8 cellular contexts compared by ENCODE assay signal in genomic region chr5:119070578-119070827, GRCh38. TPM values are rescaled to one million over a fixed set of nuclear protein-coding genes. Genes with fewer than 3 reads are reported as not detected.
DNase-seq lines count a peak whose midpoint lies in the region; ATAC-seq, FAIRE-seq and TF ChIP-seq lines count a peak whose summit lies in the region.

No MANE protein-coding gene starts in this region.

- peak overlapping the region; percentile 85 to 96 for H3K4me3 Mint-ChIP-seq in stimulated activated naive CD8-positive, alpha-beta T cell treated with anti-CD3 and anti-CD28 coated beads, Interleukin-15, amount 100 ng/mL, for 72 hours

- in situ Hi-C loops in GM12878 (cut with MboI): no loop called here

- DNase-seq in activated CD4-positive, CD25-positive, alpha-beta regulatory T cell (lab: John Stamatoyannopoulos, UW): peak; percentile 64 to 82 (median 74)
- DNase-seq in activated CD4-positive, CD25-positive, alpha-beta regulatory T cell treated with anti-CD3 and anti-CD28 coated beads, Interleukin-2, amount 50 U/mL, for 72 hours: no peak
- DNase-seq in HFF-Myc (ENCODE audit: extremely low read depth, low read depth) (no peak), NCI-H1048 (lab: John Stamatoyannopoulos, UW) (peak; percentile 66), GM12878 (ENCODE audit: low read depth, low spot score) (no peak), left colon (peak; percentile 91), SK-N-DZ (ENCODE audit: low spot score) (no peak)
- DNase-seq in stimulated activated naive CD8-positive, alpha-beta T cell treated with anti-CD3 and anti-CD28 coated beads, Interleukin-15, amount 100 ng/mL, for 72 hours: no peak

- SMC1A ChIA-PET in GM12878 (lab: Charles Lee; ENCODE audit: uncharacterized antibody, unreplicated experiment): interaction anchor here (0.7 to 2.5 kb wide), 15 partner anchors 10 to 340 kb away, joined by 3 to 12 read pairs (median 4); partner anchors contain the start of gene DTWD2

- H3K4me1 Mint-ChIP-seq in stimulated activated naive CD8-positive, alpha-beta T cell treated with anti-CD3 and anti-CD28 coated beads, Interleukin-15, amount 100 ng/mL, for 72 hours: peaks cover 29% of the 10 kb centered on the region

- RAD21 ChIA-PET in GM12878 (lab: Charles Lee; ENCODE audit: unreplicated experiment): interaction anchor here (0.8 to 2.9 kb wide), 17 partner anchors 8 to 400 kb away, joined by 3 to 31 read pairs (median 4); partner anchors contain the start of gene DTWD2

- H3K36me3 ChIP-seq in GM12878 (ENCODE audit: control insufficient read depth in 2 of 2, insufficient read depth in 2 of 2, low read length in 1 of 2): no peaks in the 10 kb centered on the region

- TF ChIP-seq EP300 in GM12878 (IDR thresholded peaks at IDR 0.05; ENCODE audit: borderline replicate concordance in 1 of 2, control insufficient read depth in 1 of 2, low read depth in 2 of 2, low read length in 2 of 2): 0 out of 4 replicates have a peak, but pooled peaks of 1 of the 2 experiments have one; percentile 14

- FAIRE-seq in GM12878 (lab: Jason Lieb, UNC): peak; percentile 95

- peak overlapping the region; percentile 98 to 100 for H3K27ac Mint-ChIP-seq in stimulated activated naive CD8-positive, alpha-beta T cell treated with anti-CD3 and anti-CD28 coated beads, Interleukin-15, amount 100 ng/mL, for 72 hours

- BruUV-seq in GM12878 (replicated peaks; lab: Mats Ljungman, UMichigan): no TSS peak

- H3K79me2 ChIP-seq in GM12878 (ENCODE audit: control insufficient read depth, insufficient read depth, low read length): peaks cover 46% of the 10 kb centered on the region

- intact Hi-C loops in GM12878 (cut with micrococcal nuclease; ENCODE audit: unreplicated experiment): loop anchor here (2.0 to 10.0 kb wide), 7 partner anchors 40 to 346 kb away; partner anchors contain the start of genes DTWD2 and TNFAIP8
- intact Hi-C loops in left colon (cut with DNase I, micrococcal nuclease): no loop called here

- H3K27ac ChIP-seq in GM12878 (ENCODE audit: control insufficient read depth, insufficient read depth): peak overlapping the region; percentile 91

- peak overlapping the region; percentile 79 for H3K4me3 ChIP-seq in HFF-Myc (replicated peaks; ENCODE audit: low read depth, low read length)
- H3K4me3 ChIP-seq in GM12878: peak overlapping the region; percentile 79

- H2AFZ ChIP-seq in GM12878 (ENCODE audit: control insufficient read depth, low read depth, low read length): peak overlapping the region; percentile 89

- TF ChIP-seq RAD21 in GM12878 (IDR thresholded peaks at IDR 0.05; ENCODE audit: insufficient read depth, low read depth, low read length): no peak

- ATAC-seq in GM12878 (peak; percentile 60), left colon (peak; percentile 71)
- ATAC-seq in stimulated activated naive CD8-positive, alpha-beta T cell treated with anti-CD3 and anti-CD28 coated beads, Interleukin-15, amount 100 ng/mL, for 72 hours: peak; percentile 78

- no peaks in the 10 kb centered on the region for H3K9me3 ChIP-seq in GM12878 (replicated peaks; ENCODE audit: control insufficient read depth, insufficient read depth, low read length)

- no peak for TF ChIP-seq POLR2A in GM12878 (IDR thresholded peaks at IDR 0.05; ENCODE audit: low read depth, low read length)

- WGBS in GM12878 (ENCODE audit: insufficient coverage, insufficient replicate concordance, low lambda C conversion rate, missing lambda C conversion rate): 1% methylated on average over 9 of the region's 9 CpGs

- POLR2A ChIA-PET in GM12878 (lab: Charles Lee): interaction anchor here (0.8 to 1.9 kb wide), 17 partner anchors 9 to 297 kb away, joined by 3 to 8 read pairs (median 4); no protein-coding TSS in a partner anchor

- H4K20me1 ChIP-seq in GM12878 (ENCODE audit: control insufficient read depth, insufficient read depth): no peaks in the 10 kb centered on the region

- peak overlapping the region; percentile 96 for H3K9ac ChIP-seq in GM12878 (ENCODE audit: control insufficient read depth, insufficient read depth, low read length)

- TF ChIP-seq CTCF in HFF-Myc (IDR thresholded peaks at IDR 0.05; ENCODE audit: low read depth, low read length, missing control alignments): no peak
- TF ChIP-seq CTCF in GM12878 (IDR thresholded peaks at IDR 0.05 in 2 of 3, conservative IDR thresholded peaks at IDR 0.05 in 1 of 3; ENCODE audit: control insufficient read depth in 2 of 3, extremely low read depth in 1 of 3, insufficient read depth in 1 of 3, low read depth in 3 of 3, low read length in 3 of 3): no peak

- peak overlapping the region; percentile 78 for H3K4me2 ChIP-seq in GM12878 (ENCODE audit: control insufficient read depth, insufficient read depth)

- no peaks in the 10 kb centered on the region for H3K27me3 ChIP-seq in GM12878 (replicated peaks in 1 of 2; ENCODE audit: control insufficient read depth in 2 of 2, insufficient read depth in 2 of 2, low read length in 1 of 2)

- H3K27me3 Mint-ChIP-seq in stimulated activated naive CD8-positive, alpha-beta T cell treated with anti-CD3 and anti-CD28 coated beads, Interleukin-15, amount 100 ng/mL, for 72 hours: no peaks in the 10 kb centered on the region

- H3K4me1 ChIP-seq in GM12878 (ENCODE audit: control insufficient read depth, insufficient read depth, low read length): peaks cover 3% of the 10 kb centered on the region

- CTCF ChIA-PET in GM12878 (lab: Yijun Ruan, JAX): interaction anchor here (0.5 to 2.3 kb wide), 12 partner anchors 21 to 364 kb away, joined by 3 to 14 read pairs (median 4); partner anchors contain the start of gene DTWD2

- no peaks in the 10 kb centered on the region for H3K9me3 Mint-ChIP-seq in stimulated activated naive CD8-positive, alpha-beta T cell treated with anti-CD3 and anti-CD28 coated beads, Interleukin-15, amount 100 ng/mL, for 72 hours

TF ChIP-seq in GM12878, 131 proteins besides CTCF, POLR2A, EP300 and RAD21 (continues in another document):
- TF ChIP-seq HCFC1 (IDR thresholded peaks at IDR 0.05; ENCODE audit: low read length) (peak; percentile 81), EZH2 (IDR thresholded peaks at IDR 0.05; ENCODE audit: borderline replicate concordance, control insufficient read depth, low read depth, low read length) (no peak), MEF2A (IDR thresholded peaks at IDR 0.05; ENCODE audit: insufficient read depth, low read depth, low read length) (no peak), CBX5 (IDR thresholded peaks at IDR 0.05; ENCODE audit: low read depth) (no peak), TAF1 (IDR thresholded peaks at IDR 0.05; ENCODE audit: borderline replicate concordance, low read depth, low read length) (peak; percentile 63; the same call in 1 of the 2 replicates), NFIC (IDR thresholded peaks at IDR 0.05; ENCODE audit: low read depth, low read length) (peak; percentile 23; the same call in 1 of the 2 replicates), ZNF274 (IDR thresholded peaks at IDR 0.05; ENCODE audit: insufficient read depth, insufficient read length) (no peak), POU2F2 (IDR thresholded peaks at IDR 0.05; ENCODE audit: borderline replicate concordance, low read depth, low read length) (0 out of 3 replicates have a peak, but pooled peaks have one; percentile 1), POLR2AphosphoS5 (IDR thresholded peaks at IDR 0.05; ENCODE audit: low read length) (peak; percentile 68; the same call in 1 of the 2 replicates), STAT1 (conservative IDR thresholded peaks at IDR 0.05) (peak; percentile 40; the same call in 1 of the 2 replicates), SREBF1 (IDR thresholded peaks at IDR 0.05; ENCODE audit: low read length) (no peak), RB1 (IDR thresholded peaks at IDR 0.05; ENCODE audit: borderline replicate concordance) (0 out of 2 replicates have a peak, but pooled peaks have one; percentile 8), SIX5 (IDR thresholded peaks at IDR 0.05; ENCODE audit: low read depth, low read length, severe bottlenecking) (peak; percentile 74), BCL3 (IDR thresholded peaks at IDR 0.05; ENCODE audit: borderline replicate concordance, insufficient read depth, low read depth, low read length, poor library complexity, severe bottlenecking) (no peak), YY1 (IDR thresholded peaks at IDR 0.05; ENCODE audit: low read depth, low read length) (peak; percentile 44; the same call in 1 of the 2 replicates), NBN (IDR thresholded peaks at IDR 0.05) (0 out of 2 replicates have a peak, but pooled peaks have one; percentile 77), HDAC6 (IDR thresholded peaks at IDR 0.05; ENCODE audit: unreplicated experiment) (no peak)

RNA-seq across cellular contexts. Expression of gene DMXL1, which starts 0.4 kb away (rescaled TPM):
- total RNA-seq in GM12878 (2013; cell fraction: nucleolus; rRNA removed): 353 and 379 TPM in 2 replicates
- total RNA-seq in GM12878 (2014; rRNA removed) (52.8 and 60.0 TPM in 2 replicates), GM12878 (2014; rRNA removed; fragmentation: Illumina TruSeq; extraction: Trizol) (67.7 and 68.4 TPM in 2 replicates), GM12878 (2021) (45.7 and 49.2 TPM in 2 replicates), left colon (10 to 100 TPM; 48.0 to 49.6 TPM)
- 11.7 TPM for polyA plus RNA-seq in GM12878 (2011; ENCODE audit: low read depth)
- polyA plus RNA-seq in GM12878 (2011; rRNA removed) (34.2 and 51.2 TPM in 2 replicates), GM12878 (2014; fragmentation: Illumina TruSeq; extraction: Trizol) (37.1 and 73.0 TPM in 2 replicates), GM12878 (2014; fragmentation: Nextera tagmentation; extraction: Ambion mirVana) (10 to 100 TPM in 1 of 2 experiments, 1 to 10 TPM in 1; 9.1 to 11.0 TPM), GM12878 (2014; rRNA removed) (23.6 and 34.1 TPM in 2 replicates), GM12878 (2016; fragmentation: Nextera tagmentation; extraction: Ambion mirVana) (10 to 100 TPM; 27.7 to 29.6 TPM)
- polyA plus RNA-seq in GM12878 (2011; cell fraction: cytosol; rRNA removed): 8.6 and 10.3 TPM in 2 replicates
- polyA plus RNA-seq in GM12878 (2011; cell fraction: nucleus; rRNA removed): 27.8 and 34.6 TPM in 2 replicates
- 24.8 and 28.3 TPM in 2 replicates for polyA plus RNA-seq in GM12878 (2012)
- polyA minus RNA-seq in GM12878 (2011; rRNA and poly(A)+ RNA removed): 50.9 and 75.0 TPM in 2 replicates
- 16.4 and 17.1 TPM in 2 replicates for polyA minus RNA-seq in GM12878 (2011; cell fraction: cytosol; rRNA and poly(A)+ RNA removed)
- polyA minus RNA-seq in GM12878 (2011; cell fraction: nucleus; rRNA and poly(A)+ RNA removed): 73.7 and 94.3 TPM in 2 replicates
- polyA plus RNA-seq in SK-N-DZ (2014; cell fraction: cytosol; rRNA removed): 19.1 and 19.9 TPM in 2 replicates
- 13.4 and 16.8 TPM in 2 replicates for polyA plus RNA-seq in SK-N-DZ (2014; cell fraction: nucleus; rRNA removed)

Comparison
In these comparisons a context has a peak if more than half of its experiments do, and no peak if none do; other contexts are left out.
1. DNase-seq: peak in activated CD4-positive, CD25-positive, alpha-beta regulatory T cell (4 of 4), NCI-H1048 (single experiment) and left colon (2 of 2); none in activated CD4-positive, CD25-positive, alpha-beta regulatory T cell treated with anti-CD3 and anti-CD28 coated beads, Interleukin-2, amount 50 U/mL, for 72 hours (single experiment), HFF-Myc (single experiment), GM12878 (single experiment), stimulated activated naive CD8-positive, alpha-beta T cell treated with anti-CD3 and anti-CD28 coated beads, Interleukin-15, amount 100 ng/mL, for 72 hours (0 of 2) and SK-N-DZ (single experiment).
2. Peak in every context shown above with its lines, with median percentiles within 50 percentile points of each other: ATAC-seq.